Comparison of ENCODE assay signal across 8 cellular contexts in the genomic region with DNA sequence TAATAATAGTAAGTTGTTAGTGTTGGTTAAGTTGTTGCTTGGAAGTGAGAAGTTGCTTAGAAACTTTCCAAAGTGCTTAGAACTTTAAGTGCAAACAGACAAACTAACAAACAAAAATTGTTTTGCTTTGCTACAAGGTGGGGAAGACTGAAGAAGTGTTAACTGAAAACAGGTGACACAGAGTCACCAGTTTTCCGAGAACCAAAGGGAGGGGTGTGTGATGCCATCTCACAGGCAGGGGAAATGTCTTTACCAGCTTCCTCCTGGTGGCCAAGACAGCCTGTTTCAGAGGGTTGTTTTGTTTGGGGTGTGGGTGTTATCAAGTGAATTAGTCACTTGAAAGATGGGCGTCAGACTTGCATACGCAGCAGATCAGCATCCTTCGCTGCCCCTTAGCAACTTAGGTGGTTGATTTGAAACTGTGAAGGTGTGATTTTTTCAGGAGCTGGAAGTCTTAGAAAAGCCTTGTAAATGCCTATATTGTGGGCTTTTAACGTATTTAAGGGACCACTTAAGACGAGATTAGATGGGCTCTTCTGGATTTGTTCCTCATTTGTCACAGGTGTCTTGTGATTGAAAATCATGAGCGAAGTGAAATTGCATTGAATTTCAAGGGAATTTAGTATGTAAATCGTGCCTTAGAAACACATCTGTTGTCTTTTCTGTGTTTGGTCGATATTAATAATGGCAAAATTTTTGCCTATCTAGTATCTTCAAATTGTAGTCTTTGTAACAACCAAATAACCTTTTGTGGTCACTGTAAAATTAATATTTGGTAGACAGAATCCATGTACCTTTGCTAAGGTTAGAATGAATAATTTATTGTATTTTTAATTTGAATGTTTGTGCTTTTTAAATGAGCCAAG. TPM values are rescaled to one million over a fixed set of nuclear protein-coding genes. Genes with fewer than 3 reads are reported as not detected.
A peak's percentile ranks its signal among the peaks of the same experiment; 100 is the strongest.
DNase-seq lines count a peak whose midpoint lies in the region; ATAC-seq and TF ChIP-seq lines count a peak whose summit lies in the region.

No MANE protein-coding gene starts in this region.

- H3K27me3 Mint-ChIP-seq in HFFc6 (ENCODE audit: insufficient read depth) = peaks cover 86% of the 10 kb centered on the region

- ATAC-seq in body of pancreas (no peak), HG03280 (IDR thresholded peaks at IDR 0.05; ENCODE audit: unreplicated experiment) (no peak), HG03457 (IDR thresholded peaks at IDR 0.05; ENCODE audit: unreplicated experiment) (no peak)

- peaks cover 62% of the 10 kb centered on the region for H3K4me1 Mint-ChIP-seq in HFFc6 (ENCODE audit: low read depth)

- intact Hi-C loops in body of pancreas (cut with DNase I) = no loop called here

- DNase-seq in A172 (ENCODE audit: low spot score) = peak; percentile 71
- DNase-seq in HFFc6 = peak; percentile 87
- DNase-seq in T-helper 9 cell = peak; percentile 68
- peak; percentile 52 to 72 (median 56) for DNase-seq in body of pancreas
- DNase-seq in stimulated activated CD4-positive, alpha-beta T cell treated with anti-CD3 and anti-CD28 coated beads, Interleukin-4, amount 100 ng/mL, for 48 hours (ENCODE audit: low read depth in 2 of 2) = peak; percentile 65 to 78

- no peaks in the 10 kb centered on the region for H3K36me3 ChIP-seq in body of pancreas (replicated peaks in 1 of 2; ENCODE audit: insufficient read depth in 1 of 2, low read depth in 2 of 2)

- H3K9me3 Mint-ChIP-seq in HFFc6 = peaks cover 80% of the 10 kb centered on the region

- H3K4me1 ChIP-seq in body of pancreas = peaks cover 47% of the 10 kb centered on the region

- no peak for TF ChIP-seq POLR2A in body of pancreas (IDR thresholded peaks at IDR 0.05)

- peak overlapping the region; percentile 79 to 83 for H3K4me3 ChIP-seq in body of pancreas

- H3K27ac Mint-ChIP-seq in HFFc6 = peak overlapping the region; percentile 98

- TF ChIP-seq CTCF in HFFc6 (IDR thresholded peaks at IDR 0.05) (peak; percentile 44), body of pancreas (IDR thresholded peaks at IDR 0.05) (peak in 1 of 7 experiments; percentile 36)

- H3K4me3 Mint-ChIP-seq in HFFc6 = peak overlapping the region; percentile 99

- H3K9me3 ChIP-seq in body of pancreas = no peaks in the 10 kb centered on the region

- H3K27me3 ChIP-seq in body of pancreas = no peaks in the 10 kb centered on the region
- H3K27me3 ChIP-seq in layer of hippocampus (ENCODE audit: control insufficient read depth, insufficient read depth, low read length) = no peaks in the 10 kb centered on the region

- peaks cover 70% of the 10 kb centered on the region for H3K36me3 Mint-ChIP-seq in HFFc6 (ENCODE audit: low read depth)

- 0 to 1% methylated on average over 9 of the region's 9 CpGs for WGBS in body of pancreas, 2 donors

- peak overlapping the region; percentile 98 to 100 (median 100) for H3K27ac ChIP-seq in body of pancreas
- H3K27ac ChIP-seq in layer of hippocampus (ENCODE audit: low read depth, low read length) = peak overlapping the region; percentile 100

RNA-seq across cellular contexts. Expression of gene NEAT1, which starts 2.7 kb away (rescaled TPM):
- 20.6 and 28.9 TPM in 2 replicates for total RNA-seq in A172 (2014; rRNA removed; shearing (Covaris generic))
- 100 to 1,000 TPM; 185 to 250 (median 213) TPM for total RNA-seq in HFFc6 (2021; fragmentation: NEBNext Ultra II Directional; extraction: Animal tissue kit (Norgen Biotek cat#: 25700))
- total RNA-seq in body of pancreas = 100 to 1,000 TPM; 376 to 539 TPM

RNA-seq across cellular contexts. Expression of gene FRMD8, which starts 38.9 kb away (rescaled TPM):
- total RNA-seq in A172 (2014; rRNA removed; shearing (Covaris generic)) = 21.5 and 36.9 TPM in 2 replicates
- total RNA-seq in HFFc6 (2021; fragmentation: NEBNext Ultra II Directional; extraction: Animal tissue kit (Norgen Biotek cat#: 25700)) = 10 to 100 TPM; 22.4 to 28.5 (median 27.1) TPM
- total RNA-seq in body of pancreas = 10 to 100 TPM; 20.0 to 46.8 TPM

RNA-seq across cellular contexts. Expression of gene SLC25A45, which starts 42.9 kb away (rescaled TPM):
- 3.5 and 7.0 TPM in 2 replicates for total RNA-seq in A172 (2014; rRNA removed; shearing (Covaris generic))
- total RNA-seq in HFFc6 (2021; fragmentation: NEBNext Ultra II Directional; extraction: Animal tissue kit (Norgen Biotek cat#: 25700)) = 1 to 10 TPM; 4.9 to 8.9 (median 5.8) TPM
- 10 to 100 TPM; 52.4 to 67.2 TPM for total RNA-seq in body of pancreas
